ENCODE assay signal across 19 cellular contexts in genomic region chr12:96534339-96534738, GRCh38.
"Had no signal": no experiment of that assay in that cellular context is flagged by ENCODE, and none has a peak within 500 bp of the region (broad histone marks: within the 10 kb centered on the region; RNA-seq: fewer than 3 reads in every experiment).

No MANE protein-coding gene starts in this region.

- H3K36me3 Mint-ChIP-seq: activated CD4-positive, alpha-beta memory T cell treated with anti-CD3 and anti-CD28 coated beads for 36 hours; mesothelial cell of epicardium; type B pancreatic cell had no signal

- ATAC-seq: gastroesophageal sphincter; heart right ventricle; stimulated activated naive CD8-positive, alpha-beta T cell treated with anti-CD3 and anti-CD28 coated beads, Interleukin-15, amount 100 ng/mL, for 72 hours had no signal

- H3K36me3 ChIP-seq: gastroesophageal sphincter, heart right ventricle, ovary, sigmoid colon, spleen had no signal

- H3K9me3 ChIP-seq: gastroesophageal sphincter, heart right ventricle, ovary, sigmoid colon, spleen had no signal

- H3K9me3 Mint-ChIP-seq: activated CD4-positive, alpha-beta memory T cell treated with anti-CD3 and anti-CD28 coated beads for 36 hours; activated T-cell treated with anti-CD3 and anti-CD28 coated beads, Interleukin-2, amount 50 U/mL, for 24 hours; stimulated activated naive CD8-positive, alpha-beta T cell treated with anti-CD3 and anti-CD28 coated beads, Interleukin-15, amount 100 ng/mL, for 72 hours; type B pancreatic cell had no signal

- FAIRE-seq: islet of Langerhans had no signal

- H3K4me1 ChIP-seq: gastroesophageal sphincter, heart right ventricle, sigmoid colon, spleen had no signal

- H3K27ac Mint-ChIP-seq: activated CD4-positive, alpha-beta memory T cell treated with anti-CD3 and anti-CD28 coated beads for 36 hours; activated T-cell treated with anti-CD3 and anti-CD28 coated beads, Interleukin-2, amount 50 U/mL, for 24 hours; mesothelial cell of epicardium; stimulated activated naive CD8-positive, alpha-beta T cell treated with anti-CD3 and anti-CD28 coated beads, Interleukin-15, amount 100 ng/mL, for 72 hours; type B pancreatic cell had no signal

- DNase-seq: activated CD4-positive, alpha-beta memory T cell treated with anti-CD3 and anti-CD28 coated beads for 36 hours; activated CD4-positive, CD25-positive, alpha-beta regulatory T cell treated with anti-CD3 and anti-CD28 coated beads, Interleukin-2, amount 50 U/mL, for 72 hours; activated effector memory CD4-positive, alpha-beta T cell treated with Interleukin-2 at 50 U/mL for 16 hours; activated naive CD4-positive, alpha-beta T cell treated with anti-CD3 and anti-CD28 coated beads, Interleukin-2, amount 50 U/mL, for 16 hours; activated T-cell treated with anti-CD3 and anti-CD28 coated beads, Interleukin-2, amount 50 U/mL, for 24 hours; amniotic stem cell; cortex of kidney; effector CD8-positive, alpha-beta T cell; heart right ventricle; ovary; sigmoid colon; spleen; stimulated activated naive CD8-positive, alpha-beta T cell treated with anti-CD3 and anti-CD28 coated beads, Interleukin-15, amount 100 ng/mL, for 72 hours; T-helper 1 cell had no signal

- H3K27me3 Mint-ChIP-seq: activated CD4-positive, alpha-beta memory T cell treated with anti-CD3 and anti-CD28 coated beads for 36 hours; activated T-cell treated with anti-CD3 and anti-CD28 coated beads, Interleukin-2, amount 50 U/mL, for 24 hours; stimulated activated naive CD8-positive, alpha-beta T cell treated with anti-CD3 and anti-CD28 coated beads, Interleukin-15, amount 100 ng/mL, for 72 hours; type B pancreatic cell had no signal

- H3K27ac ChIP-seq: gastroesophageal sphincter, heart right ventricle, ovary, sigmoid colon, spleen had no signal

- H3K4me3 Mint-ChIP-seq: activated CD4-positive, alpha-beta memory T cell treated with anti-CD3 and anti-CD28 coated beads for 36 hours; activated T-cell treated with anti-CD3 and anti-CD28 coated beads, Interleukin-2, amount 50 U/mL, for 24 hours; mesothelial cell of epicardium; stimulated activated naive CD8-positive, alpha-beta T cell treated with anti-CD3 and anti-CD28 coated beads, Interleukin-15, amount 100 ng/mL, for 72 hours; type B pancreatic cell had no signal

- H3K27me3 ChIP-seq: gastroesophageal sphincter, heart right ventricle, ovary, sigmoid colon, spleen had no signal

- H3K4me3 ChIP-seq: gastroesophageal sphincter, heart right ventricle, lung, ovary, sigmoid colon, spleen had no signal
